In the genomic region with DNA sequence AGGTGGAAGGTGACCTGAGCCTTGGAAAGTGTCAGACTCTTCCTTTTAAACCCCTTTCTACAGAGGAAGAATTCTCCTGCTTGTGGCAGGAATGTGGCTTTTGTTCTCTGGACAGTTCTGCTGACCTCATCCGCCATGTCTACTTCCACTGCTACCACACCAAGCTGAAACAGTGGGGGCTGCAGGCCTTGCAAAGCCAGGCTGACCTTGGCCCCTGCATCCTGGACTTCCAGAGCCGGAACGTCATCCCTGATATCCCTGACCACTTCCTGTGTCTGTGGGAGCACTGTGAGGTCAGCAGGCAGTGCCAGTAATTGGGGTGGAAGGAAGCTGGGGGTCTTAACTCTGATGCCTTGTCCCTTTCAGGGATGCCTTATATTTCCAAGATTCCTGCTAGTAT, we compare ENCODE assay signal across 1 cellular context.
TF ChIP-seq lines count a peak whose summit lies in the region.

No MANE protein-coding gene starts in this region.

TF ChIP-seq in HepG2, 621 proteins besides CTCF, POLR2A, EP300 and RAD21 (continues in another document):
- peak; percentile 64; the same call in 1 of the 2 replicates for TF ChIP-seq RXRA (CRISPR knock-in tag; IDR thresholded peaks at IDR 0.05)
- TF ChIP-seq, protein P1, sequence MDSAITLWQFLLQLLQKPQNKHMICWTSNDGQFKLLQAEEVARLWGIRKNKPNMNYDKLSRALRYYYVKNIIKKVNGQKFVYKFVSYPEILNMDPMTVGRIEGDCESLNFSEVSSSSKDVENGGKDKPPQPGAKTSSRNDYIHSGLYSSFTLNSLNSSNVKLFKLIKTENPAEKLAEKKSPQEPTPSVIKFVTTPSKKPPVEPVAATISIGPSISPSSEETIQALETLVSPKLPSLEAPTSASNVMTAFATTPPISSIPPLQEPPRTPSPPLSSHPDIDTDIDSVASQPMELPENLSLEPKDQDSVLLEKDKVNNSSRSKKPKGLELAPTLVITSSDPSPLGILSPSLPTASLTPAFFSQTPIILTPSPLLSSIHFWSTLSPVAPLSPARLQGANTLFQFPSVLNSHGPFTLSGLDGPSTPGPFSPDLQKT (CRISPR knock-in tag; IDR thresholded peaks at IDR 0.05; ENCODE audit: borderline replicate concordance) = no peak
- no peak for TF ChIP-seq CBX2 (IDR thresholded peaks at IDR 0.05; ENCODE audit: low read depth, low read length)
- no peak for TF ChIP-seq CBX2 (CRISPR knock-in tag; IDR thresholded peaks at IDR 0.05; ENCODE audit: low read depth)
- TF ChIP-seq NFKB2 (CRISPR knock-in tag; IDR thresholded peaks at IDR 0.05; ENCODE audit: borderline replicate concordance) = no peak
- peak; percentile 10; the same call in 1 of the 2 replicates for TF ChIP-seq GATAD2A (CRISPR knock-in tag; IDR thresholded peaks at IDR 0.05)
- TF ChIP-seq ZNF263 (CRISPR knock-in tag; IDR thresholded peaks at IDR 0.05) = peak; percentile 94
- TF ChIP-seq, protein P2, sequence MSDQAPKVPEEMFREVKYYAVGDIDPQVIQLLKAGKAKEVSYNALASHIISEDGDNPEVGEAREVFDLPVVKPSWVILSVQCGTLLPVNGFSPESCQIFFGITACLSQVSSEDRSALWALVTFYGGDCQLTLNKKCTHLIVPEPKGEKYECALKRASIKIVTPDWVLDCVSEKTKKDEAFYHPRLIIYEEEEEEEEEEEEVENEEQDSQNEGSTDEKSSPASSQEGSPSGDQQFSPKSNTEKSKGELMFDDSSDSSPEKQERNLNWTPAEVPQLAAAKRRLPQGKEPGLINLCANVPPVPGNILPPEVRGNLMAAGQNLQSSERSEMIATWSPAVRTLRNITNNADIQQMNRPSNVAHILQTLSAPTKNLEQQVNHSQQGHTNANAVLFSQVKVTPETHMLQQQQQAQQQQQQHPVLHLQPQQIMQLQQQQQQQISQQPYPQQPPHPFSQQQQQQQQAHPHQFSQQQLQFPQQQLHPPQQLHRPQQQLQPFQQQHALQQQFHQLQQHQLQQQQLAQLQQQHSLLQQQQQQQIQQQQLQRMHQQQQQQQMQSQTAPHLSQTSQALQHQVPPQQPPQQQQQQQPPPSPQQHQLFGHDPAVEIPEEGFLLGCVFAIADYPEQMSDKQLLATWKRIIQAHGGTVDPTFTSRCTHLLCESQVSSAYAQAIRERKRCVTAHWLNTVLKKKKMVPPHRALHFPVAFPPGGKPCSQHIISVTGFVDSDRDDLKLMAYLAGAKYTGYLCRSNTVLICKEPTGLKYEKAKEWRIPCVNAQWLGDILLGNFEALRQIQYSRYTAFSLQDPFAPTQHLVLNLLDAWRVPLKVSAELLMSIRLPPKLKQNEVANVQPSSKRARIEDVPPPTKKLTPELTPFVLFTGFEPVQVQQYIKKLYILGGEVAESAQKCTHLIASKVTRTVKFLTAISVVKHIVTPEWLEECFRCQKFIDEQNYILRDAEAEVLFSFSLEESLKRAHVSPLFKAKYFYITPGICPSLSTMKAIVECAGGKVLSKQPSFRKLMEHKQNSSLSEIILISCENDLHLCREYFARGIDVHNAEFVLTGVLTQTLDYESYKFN (CRISPR knock-in tag; conservative IDR thresholded peaks at IDR 0.05) = peak; percentile 67
- TF ChIP-seq, protein P3, sequence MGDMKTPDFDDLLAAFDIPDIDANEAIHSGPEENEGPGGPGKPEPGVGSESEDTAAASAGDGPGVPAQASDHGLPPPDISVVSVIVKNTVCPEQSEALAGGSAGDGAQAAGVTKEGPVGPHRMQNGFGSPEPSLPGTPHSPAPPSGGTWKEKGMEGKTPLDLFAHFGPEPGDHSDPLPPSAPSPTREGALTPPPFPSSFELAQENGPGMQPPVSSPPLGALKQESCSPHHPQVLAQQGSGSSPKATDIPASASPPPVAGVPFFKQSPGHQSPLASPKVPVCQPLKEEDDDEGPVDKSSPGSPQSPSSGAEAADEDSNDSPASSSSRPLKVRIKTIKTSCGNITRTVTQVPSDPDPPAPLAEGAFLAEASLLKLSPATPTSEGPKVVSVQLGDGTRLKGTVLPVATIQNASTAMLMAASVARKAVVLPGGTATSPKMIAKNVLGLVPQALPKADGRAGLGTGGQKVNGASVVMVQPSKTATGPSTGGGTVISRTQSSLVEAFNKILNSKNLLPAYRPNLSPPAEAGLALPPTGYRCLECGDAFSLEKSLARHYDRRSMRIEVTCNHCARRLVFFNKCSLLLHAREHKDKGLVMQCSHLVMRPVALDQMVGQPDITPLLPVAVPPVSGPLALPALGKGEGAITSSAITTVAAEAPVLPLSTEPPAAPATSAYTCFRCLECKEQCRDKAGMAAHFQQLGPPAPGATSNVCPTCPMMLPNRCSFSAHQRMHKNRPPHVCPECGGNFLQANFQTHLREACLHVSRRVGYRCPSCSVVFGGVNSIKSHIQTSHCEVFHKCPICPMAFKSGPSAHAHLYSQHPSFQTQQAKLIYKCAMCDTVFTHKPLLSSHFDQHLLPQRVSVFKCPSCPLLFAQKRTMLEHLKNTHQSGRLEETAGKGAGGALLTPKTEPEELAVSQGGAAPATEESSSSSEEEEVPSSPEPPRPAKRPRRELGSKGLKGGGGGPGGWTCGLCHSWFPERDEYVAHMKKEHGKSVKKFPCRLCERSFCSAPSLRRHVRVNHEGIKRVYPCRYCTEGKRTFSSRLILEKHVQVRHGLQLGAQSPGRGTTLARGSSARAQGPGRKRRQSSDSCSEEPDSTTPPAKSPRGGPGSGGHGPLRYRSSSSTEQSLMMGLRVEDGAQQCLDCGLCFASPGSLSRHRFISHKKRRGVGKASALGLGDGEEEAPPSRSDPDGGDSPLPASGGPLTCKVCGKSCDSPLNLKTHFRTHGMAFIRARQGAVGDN (CRISPR knock-in tag; IDR thresholded peaks at IDR 0.05) = peak; percentile 74
- TF ChIP-seq ZNF644 (CRISPR knock-in tag; IDR thresholded peaks at IDR 0.05; ENCODE audit: low read depth) = 0 out of 2 replicates have a peak, but pooled peaks have one; percentile 33
- TF ChIP-seq ZBTB38 (CRISPR knock-in tag; IDR thresholded peaks at IDR 0.05) = 0 out of 2 replicates have a peak, but pooled peaks have one; percentile 19
- no peak for TF ChIP-seq ZNF274 (CRISPR knock-in tag; IDR thresholded peaks at IDR 0.05)
- TF ChIP-seq JUND (CRISPR knock-in tag; IDR thresholded peaks at IDR 0.05) = no peak
- TF ChIP-seq ZFP90 (CRISPR knock-in tag; IDR thresholded peaks at IDR 0.05; ENCODE audit: borderline replicate concordance) = no peak
- TF ChIP-seq, protein P4, sequence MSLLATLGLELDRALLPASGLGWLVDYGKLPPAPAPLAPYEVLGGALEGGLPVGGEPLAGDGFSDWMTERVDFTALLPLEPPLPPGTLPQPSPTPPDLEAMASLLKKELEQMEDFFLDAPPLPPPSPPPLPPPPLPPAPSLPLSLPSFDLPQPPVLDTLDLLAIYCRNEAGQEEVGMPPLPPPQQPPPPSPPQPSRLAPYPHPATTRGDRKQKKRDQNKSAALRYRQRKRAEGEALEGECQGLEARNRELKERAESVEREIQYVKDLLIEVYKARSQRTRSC (CRISPR knock-in tag; IDR thresholded peaks at IDR 0.05; ENCODE audit: low read depth) = no peak
- TF ChIP-seq, protein P5, sequence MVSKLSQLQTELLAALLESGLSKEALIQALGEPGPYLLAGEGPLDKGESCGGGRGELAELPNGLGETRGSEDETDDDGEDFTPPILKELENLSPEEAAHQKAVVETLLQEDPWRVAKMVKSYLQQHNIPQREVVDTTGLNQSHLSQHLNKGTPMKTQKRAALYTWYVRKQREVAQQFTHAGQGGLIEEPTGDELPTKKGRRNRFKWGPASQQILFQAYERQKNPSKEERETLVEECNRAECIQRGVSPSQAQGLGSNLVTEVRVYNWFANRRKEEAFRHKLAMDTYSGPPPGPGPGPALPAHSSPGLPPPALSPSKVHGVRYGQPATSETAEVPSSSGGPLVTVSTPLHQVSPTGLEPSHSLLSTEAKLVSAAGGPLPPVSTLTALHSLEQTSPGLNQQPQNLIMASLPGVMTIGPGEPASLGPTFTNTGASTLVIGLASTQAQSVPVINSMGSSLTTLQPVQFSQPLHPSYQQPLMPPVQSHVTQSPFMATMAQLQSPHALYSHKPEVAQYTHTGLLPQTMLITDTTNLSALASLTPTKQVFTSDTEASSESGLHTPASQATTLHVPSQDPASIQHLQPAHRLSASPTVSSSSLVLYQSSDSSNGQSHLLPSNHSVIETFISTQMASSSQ (IDR thresholded peaks at IDR 0.05; ENCODE audit: low read depth) = no peak
- TF ChIP-seq, protein P5 (CRISPR knock-in tag; IDR thresholded peaks at IDR 0.05; ENCODE audit: borderline replicate concordance) = peak; percentile 20; the same call in 1 of the 2 replicates
- no peak for TF ChIP-seq NR3C1 (CRISPR knock-in tag; IDR thresholded peaks at IDR 0.05)
- no peak for TF ChIP-seq NFKBIZ (CRISPR knock-in tag; IDR thresholded peaks at IDR 0.05)
- 0 out of 2 replicates have a peak, but pooled peaks have one; percentile 13 for TF ChIP-seq ELF3 (CRISPR knock-in tag; IDR thresholded peaks at IDR 0.05)
- TF ChIP-seq CREM (IDR thresholded peaks at IDR 0.05) = peak; percentile 24; the same call in 1 of the 2 replicates
- TF ChIP-seq CREM (CRISPR knock-in tag; IDR thresholded peaks at IDR 0.05) = no peak
- peak; percentile 43; the same call in 1 of the 2 replicates for TF ChIP-seq RXRB (CRISPR knock-in tag; IDR thresholded peaks at IDR 0.05; ENCODE audit: borderline replicate concordance)
- no peak for TF ChIP-seq SOX6 (IDR thresholded peaks at IDR 0.05)
- TF ChIP-seq SOX6 (CRISPR knock-in tag; IDR thresholded peaks at IDR 0.05) = peak; percentile 41; the same call in 1 of the 2 replicates
- peak; percentile 36; the same call in 1 of the 2 replicates for TF ChIP-seq HDAC1 (CRISPR knock-in tag; IDR thresholded peaks at IDR 0.05)
- peak; percentile 93 for TF ChIP-seq TEAD3 (CRISPR knock-in tag; optimal IDR thresholded peaks at IDR 0.05; ENCODE audit: borderline replicate concordance)
- TF ChIP-seq, protein P6, sequence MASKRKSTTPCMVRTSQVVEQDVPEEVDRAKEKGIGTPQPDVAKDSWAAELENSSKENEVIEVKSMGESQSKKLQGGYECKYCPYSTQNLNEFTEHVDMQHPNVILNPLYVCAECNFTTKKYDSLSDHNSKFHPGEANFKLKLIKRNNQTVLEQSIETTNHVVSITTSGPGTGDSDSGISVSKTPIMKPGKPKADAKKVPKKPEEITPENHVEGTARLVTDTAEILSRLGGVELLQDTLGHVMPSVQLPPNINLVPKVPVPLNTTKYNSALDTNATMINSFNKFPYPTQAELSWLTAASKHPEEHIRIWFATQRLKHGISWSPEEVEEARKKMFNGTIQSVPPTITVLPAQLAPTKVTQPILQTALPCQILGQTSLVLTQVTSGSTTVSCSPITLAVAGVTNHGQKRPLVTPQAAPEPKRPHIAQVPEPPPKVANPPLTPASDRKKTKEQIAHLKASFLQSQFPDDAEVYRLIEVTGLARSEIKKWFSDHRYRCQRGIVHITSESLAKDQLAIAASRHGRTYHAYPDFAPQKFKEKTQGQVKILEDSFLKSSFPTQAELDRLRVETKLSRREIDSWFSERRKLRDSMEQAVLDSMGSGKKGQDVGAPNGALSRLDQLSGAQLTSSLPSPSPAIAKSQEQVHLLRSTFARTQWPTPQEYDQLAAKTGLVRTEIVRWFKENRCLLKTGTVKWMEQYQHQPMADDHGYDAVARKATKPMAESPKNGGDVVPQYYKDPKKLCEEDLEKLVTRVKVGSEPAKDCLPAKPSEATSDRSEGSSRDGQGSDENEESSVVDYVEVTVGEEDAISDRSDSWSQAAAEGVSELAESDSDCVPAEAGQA (IDR thresholded peaks at IDR 0.05; ENCODE audit: low read depth) = peak; percentile 80
- TF ChIP-seq, protein P6 (CRISPR knock-in tag; IDR thresholded peaks at IDR 0.05; ENCODE audit: borderline replicate concordance) = no peak
- TF ChIP-seq, protein P7, sequence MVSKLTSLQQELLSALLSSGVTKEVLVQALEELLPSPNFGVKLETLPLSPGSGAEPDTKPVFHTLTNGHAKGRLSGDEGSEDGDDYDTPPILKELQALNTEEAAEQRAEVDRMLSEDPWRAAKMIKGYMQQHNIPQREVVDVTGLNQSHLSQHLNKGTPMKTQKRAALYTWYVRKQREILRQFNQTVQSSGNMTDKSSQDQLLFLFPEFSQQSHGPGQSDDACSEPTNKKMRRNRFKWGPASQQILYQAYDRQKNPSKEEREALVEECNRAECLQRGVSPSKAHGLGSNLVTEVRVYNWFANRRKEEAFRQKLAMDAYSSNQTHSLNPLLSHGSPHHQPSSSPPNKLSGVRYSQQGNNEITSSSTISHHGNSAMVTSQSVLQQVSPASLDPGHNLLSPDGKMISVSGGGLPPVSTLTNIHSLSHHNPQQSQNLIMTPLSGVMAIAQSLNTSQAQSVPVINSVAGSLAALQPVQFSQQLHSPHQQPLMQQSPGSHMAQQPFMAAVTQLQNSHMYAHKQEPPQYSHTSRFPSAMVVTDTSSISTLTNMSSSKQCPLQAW (CRISPR knock-in tag; IDR thresholded peaks at IDR 0.05) = 0 out of 2 replicates have a peak, but pooled peaks have one; percentile 28
- TF ChIP-seq, protein P8, sequence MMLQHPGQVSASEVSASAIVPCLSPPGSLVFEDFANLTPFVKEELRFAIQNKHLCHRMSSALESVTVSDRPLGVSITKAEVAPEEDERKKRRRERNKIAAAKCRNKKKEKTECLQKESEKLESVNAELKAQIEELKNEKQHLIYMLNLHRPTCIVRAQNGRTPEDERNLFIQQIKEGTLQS (CRISPR knock-in tag; IDR thresholded peaks at IDR 0.05) = peak; percentile 52
- no peak for TF ChIP-seq ZNF781 (CRISPR knock-in tag; IDR thresholded peaks at IDR 0.05; ENCODE audit: borderline replicate concordance, not compliant biosample characterization)
- TF ChIP-seq HOXA3 (CRISPR knock-in tag; IDR thresholded peaks at IDR 0.05) = peak; percentile 92
- no peak for TF ChIP-seq ZNF652 (CRISPR knock-in tag; IDR thresholded peaks at IDR 0.05; ENCODE audit: borderline replicate concordance, low read depth)
- 0 out of 2 replicates have a peak, but pooled peaks have one; percentile 36 for TF ChIP-seq ZBTB7B (CRISPR knock-in tag; IDR thresholded peaks at IDR 0.05)
